4 cellular contexts compared by ENCODE assay signal in genomic region chr1:33634143-33634542, GRCh38.
"Had no signal": no experiment of that assay in that cellular context is flagged by ENCODE, and none has a peak within 500 bp of the region (broad histone marks: within the 10 kb centered on the region; RNA-seq: fewer than 3 reads in every experiment).

No MANE protein-coding gene starts in this region.

- H3K9ac ChIP-seq: GM23248 had no signal

- H2AFZ ChIP-seq: GM23248 had no signal

- H3K4me3 ChIP-seq: GM23248, K562 had no signal

- DNase-seq: GOT3, KG1 had no signal

- H3K27ac ChIP-seq: GM23248 had no signal
